7 cellular contexts compared by ENCODE assay signal in the genomic region with DNA sequence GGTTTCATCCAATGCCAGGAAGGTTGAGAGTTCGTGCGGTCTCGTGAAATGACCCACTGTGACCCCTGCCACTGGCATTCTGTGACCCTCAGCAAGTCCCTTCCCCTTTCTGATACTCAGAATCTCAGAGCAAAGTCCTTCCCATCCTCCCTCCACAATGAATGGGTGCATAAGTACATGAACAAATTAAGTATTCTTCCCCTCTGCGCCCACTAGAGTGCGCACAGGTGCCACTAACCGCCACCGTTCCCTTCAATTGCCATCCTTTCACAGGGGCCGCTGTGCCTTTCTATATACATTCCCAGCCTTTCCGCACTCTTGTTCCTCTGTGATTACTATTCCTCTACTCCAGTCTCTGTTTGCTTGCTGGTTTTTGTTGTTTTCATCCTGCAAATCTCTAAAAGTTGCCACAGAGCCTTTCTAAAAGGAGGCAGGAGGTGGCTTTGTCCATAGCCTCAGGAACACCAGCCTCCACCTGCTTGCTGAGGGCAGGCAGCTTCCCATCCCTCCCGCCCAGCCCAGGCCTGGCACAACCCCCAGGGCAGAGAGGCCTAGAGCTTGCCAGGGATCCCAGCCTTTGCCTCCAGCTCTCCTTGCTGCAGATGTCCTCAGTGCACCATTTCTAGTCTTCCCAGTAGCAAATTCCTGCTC. TPM values are rescaled to one million over a fixed set of nuclear protein-coding genes. Genes with fewer than 3 reads are reported as not detected.
DNase-seq lines count a peak whose midpoint lies in the region; ATAC-seq, FAIRE-seq and TF ChIP-seq lines count a peak whose summit lies in the region.

No MANE protein-coding gene starts in this region.

- WGBS in pancreas, 2 donors: 4% methylated on average over 10 of the region's 10 CpGs

- peaks cover 7% of the 10 kb centered on the region for H3K4me1 Mint-ChIP-seq in type B pancreatic cell (ENCODE audit: unreplicated experiment)

- peak; percentile 87 to 96 (median 94) for ATAC-seq in pancreas

- H3K4me1 ChIP-seq in pancreas: peaks cover 0 to 6% (median 4%) of the 10 kb centered on the region in 3 donors

- DNase-seq in MG63 (peak; percentile 44), SHP77 treated with DMSO at 0.1 percent for 48 hours (lab: John Stamatoyannopoulos, UW) (peak; percentile 66), germinal center (ENCODE audit: low spot score) (peak; percentile 78), pancreas (peak in 5 of 6 donors; percentile 57 to 78 (median 63)), type B pancreatic cell (ENCODE audit: extremely low spot score, unreplicated experiment) (peak; percentile 75)
- DNase-seq in activated gamma-delta T cell treated with anti-CD3 and anti-CD28 coated beads, Interleukin-2, amount 50 U/mL, for 16 hours (ENCODE audit: low read depth): peak; percentile 54

- H3K27ac ChIP-seq in pancreas: no peak overlapping the region

- no peaks in the 10 kb centered on the region for H3K36me3 ChIP-seq in MG63
- no peaks in the 10 kb centered on the region for H3K36me3 ChIP-seq in pancreas

- H3K27me3 ChIP-seq in MG63: no peaks in the 10 kb centered on the region
- no peaks in the 10 kb centered on the region for H3K27me3 ChIP-seq in pancreas

- H3K4me3 ChIP-seq in MG63 (no peak overlapping the region), pancreas (no peak overlapping the region)

- FAIRE-seq in pancreas (lab: Jason Lieb, UNC): no peak

- H3K9me3 Mint-ChIP-seq in type B pancreatic cell: no peaks in the 10 kb centered on the region

- H3K9me3 ChIP-seq in MG63 (no peaks in the 10 kb centered on the region), pancreas (no peaks in the 10 kb centered on the region)

- no peaks in the 10 kb centered on the region for H3K27me3 Mint-ChIP-seq in type B pancreatic cell

- intact Hi-C loops in pancreas (cut with DNase I): loop anchor here in 1 of 3 donors (10.0 kb wide), 1 partner anchor 130 kb away; no protein-coding TSS in a partner anchor

- H3K36me3 Mint-ChIP-seq in type B pancreatic cell: no peaks in the 10 kb centered on the region

- H3K4me3 Mint-ChIP-seq in type B pancreatic cell: peak overlapping the region; percentile 42

- TF ChIP-seq CTCF in GM12874 (IDR thresholded peaks at IDR 0.05; ENCODE audit: insufficient read depth, low read depth, low read length) (peak; percentile 83), pancreas (IDR thresholded peaks at IDR 0.05) (peak; percentile 37 to 66 (median 64)), type B pancreatic cell (conservative IDR thresholded peaks at IDR 0.05) (peak; percentile 88)

- H3K27ac Mint-ChIP-seq in type B pancreatic cell: peak overlapping the region; percentile 60

RNA-seq across cellular contexts. Expression of a gene that starts 6.7 kb away (rescaled TPM):
- total RNA-seq in MG63 (2014; rRNA removed; shearing (Covaris generic); ENCODE audit: low replicate concordance): 49.3 and 75.2 TPM in 2 replicates
- total RNA-seq in pancreas: 10 to 100 TPM; 27.5 to 49.9 (median 40.7) TPM
- polyA plus RNA-seq in pancreas: 10 to 100 TPM; 28.3 to 31.7 TPM
- total RNA-seq in type B pancreatic cell (ENCODE audit: low replicate concordance): 60.9 and 73.3 TPM in 2 replicates

RNA-seq across cellular contexts. Expression of a gene that starts 43.3 kb away (rescaled TPM):
- total RNA-seq in MG63 (2014; rRNA removed; shearing (Covaris generic); ENCODE audit: low replicate concordance): not detected in 2 replicates
- total RNA-seq in pancreas (not detected), type B pancreatic cell (ENCODE audit: low replicate concordance) (not detected in 2 replicates)
- under 1 TPM in 1 of 2 donors, not detected in 1; 0.09 TPM for polyA plus RNA-seq in pancreas
